ENCODE assay signal across 8 cellular contexts in genomic region chr12:12999276-12999958, GRCh38. TPM values are rescaled to one million over a fixed set of nuclear protein-coding genes. Genes with fewer than 3 reads are reported as not detected.
DNase-seq lines count a peak whose midpoint lies in the region; ATAC-seq and TF ChIP-seq lines count a peak whose summit lies in the region.

No MANE protein-coding gene starts in this region.

- TF ChIP-seq CTCF in astrocyte of the cerebellum (IDR thresholded peaks at IDR 0.05; ENCODE audit: low read depth, low read length, missing control alignments) = peak; percentile 7

- H3K4me3 Mint-ChIP-seq in stimulated activated naive CD8-positive, alpha-beta T cell treated with anti-CD3 and anti-CD28 coated beads, Interleukin-15, amount 100 ng/mL, for 72 hours = peak overlapping the region; percentile 93 to 97

- H3K4me3 ChIP-seq in astrocyte of the cerebellum (ENCODE audit: low read depth, low read length) = peak overlapping the region; percentile 75

- ATAC-seq in stimulated activated naive CD8-positive, alpha-beta T cell treated with anti-CD3 and anti-CD28 coated beads, Interleukin-15, amount 100 ng/mL, for 72 hours = no peak
- ATAC-seq in HG03159 (IDR thresholded peaks at IDR 0.05; ENCODE audit: unreplicated experiment) = no peak

- DNase-seq in ACHN (peak; percentile 54), HT-29 (ENCODE audit: low spot score) (peak; percentile 8), astrocyte of the cerebellum (ENCODE audit: low read depth) (no peak), inferior parietal cortex (ENCODE audit: extremely low spot score) (peak; percentile 22), DMS153 treated with DMSO at 0.1 percent for 48 hours (lab: John Stamatoyannopoulos, UW; ENCODE audit: unreplicated experiment) (no peak)
- no peak for DNase-seq in stimulated activated naive CD8-positive, alpha-beta T cell treated with anti-CD3 and anti-CD28 coated beads, Interleukin-15, amount 100 ng/mL, for 72 hours
- DNase-seq in activated CD8-positive, alpha-beta memory T cell treated with anti-CD3 and anti-CD28 coated beads for 24 hours = no peak

- H3K27ac Mint-ChIP-seq in stimulated activated naive CD8-positive, alpha-beta T cell treated with anti-CD3 and anti-CD28 coated beads, Interleukin-15, amount 100 ng/mL, for 72 hours = peak overlapping the region; percentile 44 to 71

- in situ Hi-C loops in ACHN (cut with HindIII; ENCODE audit: low pct_ligation_motif_present, low pct_unique_long_range_greater_than_20kb, low sequenced_read_pairs) = no loop called here
- in situ Hi-C loops in astrocyte of the cerebellum (cut with HindIII; ENCODE audit: low sequenced_read_pairs) = no loop called here

- peaks cover 16% of the 10 kb centered on the region for H3K27me3 Mint-ChIP-seq in stimulated activated naive CD8-positive, alpha-beta T cell treated with anti-CD3 and anti-CD28 coated beads, Interleukin-15, amount 100 ng/mL, for 72 hours

- no peaks in the 10 kb centered on the region for H3K9me3 Mint-ChIP-seq in stimulated activated naive CD8-positive, alpha-beta T cell treated with anti-CD3 and anti-CD28 coated beads, Interleukin-15, amount 100 ng/mL, for 72 hours

- H3K4me1 Mint-ChIP-seq in stimulated activated naive CD8-positive, alpha-beta T cell treated with anti-CD3 and anti-CD28 coated beads, Interleukin-15, amount 100 ng/mL, for 72 hours = peaks cover 43% of the 10 kb centered on the region

RNA-seq across cellular contexts. Expression of gene HEBP1, which starts 0.6 kb away (rescaled TPM):
- 0.46 and 1.0 TPM in 2 replicates for total RNA-seq in HT-29 (2014; rRNA removed; shearing (Covaris generic))

RNA-seq across cellular contexts. Expression of gene FAM234B, which starts 44.8 kb away (rescaled TPM):
- 0.26 and 0.76 TPM in 2 replicates for total RNA-seq in HT-29 (2014; rRNA removed; shearing (Covaris generic))

RNA-seq across cellular contexts. Expression of gene GPRC5D, which starts 47.4 kb away (rescaled TPM):
- not detected in 2 replicates for total RNA-seq in HT-29 (2014; rRNA removed; shearing (Covaris generic))

Comparison
In these comparisons a context has a peak if more than half of its experiments do, and no peak if none do; other contexts are left out.
1. DNase-seq: peak in ACHN (single experiment), HT-29 (single experiment) and inferior parietal cortex (single experiment); none in astrocyte of the cerebellum (single experiment), stimulated activated naive CD8-positive, alpha-beta T cell treated with anti-CD3 and anti-CD28 coated beads, Interleukin-15, amount 100 ng/mL, for 72 hours (0 of 2), DMS153 treated with DMSO at 0.1 percent for 48 hours (single experiment) and activated CD8-positive, alpha-beta memory T cell treated with anti-CD3 and anti-CD28 coated beads for 24 hours (single experiment).